2 cellular contexts compared by ENCODE assay signal in genomic region chr9:104861406-104861805, GRCh38.
TF ChIP-seq lines count a peak whose summit lies in the region.

No MANE protein-coding gene starts in this region.

TF ChIP-seq in IMR-90, 13 proteins besides CTCF, POLR2A, EP300 and RAD21:
- TF ChIP-seq SMC3 (IDR thresholded peaks at IDR 0.05; ENCODE audit: low read depth, low read length): no peak
- TF ChIP-seq USF2 (IDR thresholded peaks at IDR 0.05; ENCODE audit: low read depth, low read length): no peak
- no peak for TF ChIP-seq MAZ (IDR thresholded peaks at IDR 0.05; ENCODE audit: borderline replicate concordance, low read depth, low read length)
- TF ChIP-seq RFX5 (IDR thresholded peaks at IDR 0.05; ENCODE audit: low read depth, low read length): no peak

TF ChIP-seq in H1, 55 proteins besides CTCF, POLR2A, EP300 and RAD21:
- TF ChIP-seq CHD7 (IDR thresholded peaks at IDR 0.05; ENCODE audit: insufficient replicate concordance, low read length): no peak
- no peak for TF ChIP-seq CBX8 (IDR thresholded peaks at IDR 0.05; ENCODE audit: borderline replicate concordance, low read depth, low read length)
- TF ChIP-seq SRF (IDR thresholded peaks at IDR 0.05; ENCODE audit: low read depth, low read length): no peak
- TF ChIP-seq SIRT6 (IDR thresholded peaks at IDR 0.05; ENCODE audit: low read length): no peak
